ENCODE assay signal across 8 cellular contexts in the genomic region with DNA sequence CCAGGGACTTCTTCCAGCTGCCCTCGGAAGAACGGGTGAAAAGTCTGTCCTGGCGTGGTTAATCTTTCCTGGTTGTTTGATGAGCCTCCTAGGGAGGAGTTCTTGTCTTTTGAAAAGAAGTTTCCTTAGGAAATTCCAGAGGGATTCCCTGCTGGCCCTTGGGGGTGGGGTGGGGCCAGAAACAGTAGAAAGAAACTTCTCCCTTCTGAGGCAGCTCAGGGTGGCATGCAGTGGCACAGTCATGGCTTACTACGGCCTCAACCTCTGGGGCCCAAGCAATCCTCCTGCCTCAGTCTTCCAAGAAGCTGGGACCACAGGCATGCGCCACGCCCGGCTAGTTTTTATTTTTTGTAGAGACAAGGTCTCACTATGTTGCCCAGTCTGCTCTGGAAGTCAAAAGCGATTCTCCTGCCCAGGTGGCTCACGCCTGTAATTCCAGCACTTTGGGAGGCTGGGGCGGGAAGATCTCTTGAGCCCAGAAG. TPM values are rescaled to one million over a fixed set of nuclear protein-coding genes. Genes with fewer than 3 reads are reported as not detected.
DNase-seq lines count a peak whose midpoint lies in the region; ATAC-seq and TF ChIP-seq lines count a peak whose summit lies in the region.

No MANE protein-coding gene starts in this region.

- H2AFZ ChIP-seq in hepatocyte = no peak overlapping the region

- TF ChIP-seq CTCF in activated CD8-positive, alpha-beta T cell treated with anti-CD3 and anti-CD28 coated beads for 36 hours (IDR thresholded peaks at IDR 0.05) = no peak
- TF ChIP-seq CTCF in hepatocyte (IDR thresholded peaks at IDR 0.05; ENCODE audit: poor library complexity) (no peak), BE2C (IDR thresholded peaks at IDR 0.05; ENCODE audit: low read depth, low read length) (no peak)

- no peak for ATAC-seq in activated CD4-positive, alpha-beta T cell treated with anti-CD3 and anti-CD28 coated beads for 36 hours
- no peak for ATAC-seq in activated CD8-positive, alpha-beta T cell treated with anti-CD3 and anti-CD28 coated beads for 36 hours
- ATAC-seq in stimulated activated memory B cell treated with anti-CD40 and anti-IgM and Interleukin-4, amounts not matched to agents 10 μg/mL and 1 μg/mL and 100 μg/mL, for 72 hours = no peak

- H3K27me3 ChIP-seq in hepatocyte = no peaks in the 10 kb centered on the region
- no peaks in the 10 kb centered on the region for H3K27me3 ChIP-seq in BE2C

- no peak for DNase-seq in activated CD4-positive, alpha-beta T cell treated with anti-CD3 and anti-CD28 coated beads for 36 hours
- no peak for DNase-seq in activated CD4-positive, alpha-beta T cell treated with anti-CD3 and anti-CD28 coated beads for 1 hour
- peak; percentile 23 for DNase-seq in activated CD8-positive, alpha-beta T cell treated with anti-CD3 and anti-CD28 coated beads for 36 hours
- no peak for DNase-seq in hepatocyte (ENCODE audit: low spot score)
- DNase-seq in BE2C = no peak
- no peak for DNase-seq in KBM-7
- DNase-seq in NCI-H526 (lab: John Stamatoyannopoulos, UW) = no peak

- H3K9me3 ChIP-seq in hepatocyte (ENCODE audit: low read depth) (no peaks in the 10 kb centered on the region), BE2C (no peaks in the 10 kb centered on the region)

- 66% methylated on average over 10 of the region's 10 CpGs for WGBS in hepatocyte (ENCODE audit: low lambda C conversion rate, missing lambda C conversion rate)

- H3K27ac ChIP-seq in hepatocyte = peak overlapping the region; percentile 86

- CTCF ChIA-PET in activated CD4-positive, alpha-beta T cell treated with anti-CD3 and anti-CD28 coated beads for 36 hours (lab: Charles Lee) = no interaction called here
- CTCF ChIA-PET in activated CD8-positive, alpha-beta T cell treated with anti-CD3 and anti-CD28 coated beads for 36 hours (lab: Charles Lee) = no interaction called here

- H3K4me1 ChIP-seq in hepatocyte (ENCODE audit: insufficient read depth) (peaks cover 11% of the 10 kb centered on the region), BE2C (no peaks in the 10 kb centered on the region)

- H3K4me3 Mint-ChIP-seq in activated CD4-positive, alpha-beta T cell treated with anti-CD3 and anti-CD28 coated beads for 36 hours = peak overlapping the region; percentile 87
- H3K4me3 Mint-ChIP-seq in activated CD8-positive, alpha-beta T cell treated with anti-CD3 and anti-CD28 coated beads for 36 hours = peak overlapping the region; percentile 78
- H3K4me3 Mint-ChIP-seq in stimulated activated memory B cell treated with anti-CD40 and anti-IgM and Interleukin-4, amounts not matched to agents 10 μg/mL and 1 μg/mL and 100 μg/mL, for 72 hours = peak overlapping the region; percentile 82

- no peaks in the 10 kb centered on the region for H3K9me2 ChIP-seq in hepatocyte (replicated peaks; ENCODE audit: insufficient read depth)

- H3K27me3 Mint-ChIP-seq in activated CD4-positive, alpha-beta T cell treated with anti-CD3 and anti-CD28 coated beads for 36 hours = no peaks in the 10 kb centered on the region
- H3K27me3 Mint-ChIP-seq in activated CD8-positive, alpha-beta T cell treated with anti-CD3 and anti-CD28 coated beads for 36 hours = no peaks in the 10 kb centered on the region
- H3K27me3 Mint-ChIP-seq in stimulated activated memory B cell treated with anti-CD40 and anti-IgM and Interleukin-4, amounts not matched to agents 10 μg/mL and 1 μg/mL and 100 μg/mL, for 72 hours = no peaks in the 10 kb centered on the region

- POLR2A ChIA-PET in activated CD4-positive, alpha-beta T cell treated with anti-CD3 and anti-CD28 coated beads for 36 hours (lab: Charles Lee) = no interaction called here
- POLR2A ChIA-PET in activated CD8-positive, alpha-beta T cell treated with anti-CD3 and anti-CD28 coated beads for 36 hours (lab: Charles Lee) = interaction anchor here (0.9 to 3.5 kb wide), 9 partner anchors 16 to 198 kb away, joined by 3 to 18 read pairs (median 3); a partner anchor contains a TSS

- H3K4me2 ChIP-seq in hepatocyte = peak overlapping the region; percentile 79

- H3K4me3 ChIP-seq in hepatocyte (peak overlapping the region; percentile 50), BE2C (ENCODE audit: low read depth, low read length) (no peak overlapping the region)

- peaks cover 34% of the 10 kb centered on the region for H3K4me1 Mint-ChIP-seq in activated CD4-positive, alpha-beta T cell treated with anti-CD3 and anti-CD28 coated beads for 36 hours
- H3K4me1 Mint-ChIP-seq in activated CD8-positive, alpha-beta T cell treated with anti-CD3 and anti-CD28 coated beads for 36 hours (ENCODE audit: low read depth) = peaks cover 31% of the 10 kb centered on the region
- peaks cover 33% of the 10 kb centered on the region for H3K4me1 Mint-ChIP-seq in stimulated activated memory B cell treated with anti-CD40 and anti-IgM and Interleukin-4, amounts not matched to agents 10 μg/mL and 1 μg/mL and 100 μg/mL, for 72 hours

- peaks cover 33% of the 10 kb centered on the region for H3K79me2 ChIP-seq in hepatocyte

- H3K27ac Mint-ChIP-seq in activated CD4-positive, alpha-beta T cell treated with anti-CD3 and anti-CD28 coated beads for 36 hours = peak overlapping the region; percentile 87
- H3K27ac Mint-ChIP-seq in activated CD8-positive, alpha-beta T cell treated with anti-CD3 and anti-CD28 coated beads for 36 hours = peak overlapping the region; percentile 94
- H3K27ac Mint-ChIP-seq in stimulated activated memory B cell treated with anti-CD40 and anti-IgM and Interleukin-4, amounts not matched to agents 10 μg/mL and 1 μg/mL and 100 μg/mL, for 72 hours = peak overlapping the region; percentile 91

- H4K20me1 ChIP-seq in hepatocyte (ENCODE audit: insufficient read depth, poor library complexity, severe bottlenecking) = no peaks in the 10 kb centered on the region

- intact Hi-C loops in activated CD4-positive, alpha-beta T cell treated with anti-CD3 and anti-CD28 coated beads for 36 hours (cut with DNase I, micrococcal nuclease) = loop anchor here in 1 of 2 experiments (2.0 kb wide), 1 partner anchor 17 kb away; no protein-coding TSS in a partner anchor
- intact Hi-C loops in activated CD8-positive, alpha-beta T cell treated with anti-CD3 and anti-CD28 coated beads for 36 hours (cut with micrococcal nuclease) = no loop called here

- peaks cover 60% of the 10 kb centered on the region for H3K36me3 Mint-ChIP-seq in activated CD4-positive, alpha-beta T cell treated with anti-CD3 and anti-CD28 coated beads for 36 hours (ENCODE audit: low read depth)
- peaks cover 66% of the 10 kb centered on the region for H3K36me3 Mint-ChIP-seq in activated CD8-positive, alpha-beta T cell treated with anti-CD3 and anti-CD28 coated beads for 36 hours (ENCODE audit: low read depth)
- peaks cover 40% of the 10 kb centered on the region for H3K36me3 Mint-ChIP-seq in stimulated activated memory B cell treated with anti-CD40 and anti-IgM and Interleukin-4, amounts not matched to agents 10 μg/mL and 1 μg/mL and 100 μg/mL, for 72 hours

- H3K9me3 Mint-ChIP-seq in activated CD4-positive, alpha-beta T cell treated with anti-CD3 and anti-CD28 coated beads for 36 hours (ENCODE audit: low read depth) = peaks cover 13% of the 10 kb centered on the region
- peaks cover 13% of the 10 kb centered on the region for H3K9me3 Mint-ChIP-seq in activated CD8-positive, alpha-beta T cell treated with anti-CD3 and anti-CD28 coated beads for 36 hours
- no peaks in the 10 kb centered on the region for H3K9me3 Mint-ChIP-seq in stimulated activated memory B cell treated with anti-CD40 and anti-IgM and Interleukin-4, amounts not matched to agents 10 μg/mL and 1 μg/mL and 100 μg/mL, for 72 hours

- H3K36me3 ChIP-seq in hepatocyte (replicated peaks; ENCODE audit: insufficient read depth, low read depth) = no peaks in the 10 kb centered on the region
- no peaks in the 10 kb centered on the region for H3K36me3 ChIP-seq in BE2C

- in situ Hi-C loops in KBM-7 (cut with MboI; ENCODE audit: low pct_unique_long_range_greater_than_20kb, low sequenced_read_pairs) = no loop called here

RNA-seq across cellular contexts. Expression of a gene that starts 1.5 kb away (rescaled TPM):
- 10 to 100 TPM; 63.9 to 70.8 TPM for total RNA-seq in activated CD4-positive, alpha-beta T cell treated with anti-CD3 and anti-CD28 coated beads for 36 hours
- total RNA-seq in activated CD8-positive, alpha-beta T cell treated with anti-CD3 and anti-CD28 coated beads for 36 hours = 10 to 100 TPM; 82.5 to 85.2 TPM
- 3.3 and 5.9 TPM in 2 replicates for total RNA-seq in hepatocyte
- 3.6 and 5.1 TPM in 2 replicates for polyA plus RNA-seq in hepatocyte
- 2.8 TPM for polyA plus RNA-seq in BE2C (2012; ENCODE audit: insufficient read depth, insufficient read length, low read depth)

RNA-seq across cellular contexts. Expression of a gene that starts 6.6 kb away (rescaled TPM):
- total RNA-seq in activated CD4-positive, alpha-beta T cell treated with anti-CD3 and anti-CD28 coated beads for 36 hours = 10 to 100 TPM; 61.8 to 71.2 TPM
- total RNA-seq in activated CD8-positive, alpha-beta T cell treated with anti-CD3 and anti-CD28 coated beads for 36 hours = 10 to 100 TPM; 52.4 to 53.1 TPM
- 53.0 and 113 TPM in 2 replicates for total RNA-seq in hepatocyte
- polyA plus RNA-seq in hepatocyte = 92.0 and 97.5 TPM in 2 replicates
- 185 TPM for polyA plus RNA-seq in BE2C (2012; ENCODE audit: insufficient read depth, insufficient read length, low read depth)

RNA-seq across cellular contexts. Expression of a gene that starts 26.7 kb away (rescaled TPM):
- 10 to 100 TPM; 54.9 to 56.6 TPM for total RNA-seq in activated CD4-positive, alpha-beta T cell treated with anti-CD3 and anti-CD28 coated beads for 36 hours
- 10 to 100 TPM; 57.3 to 59.9 TPM for total RNA-seq in activated CD8-positive, alpha-beta T cell treated with anti-CD3 and anti-CD28 coated beads for 36 hours
- 4.5 and 5.6 TPM in 2 replicates for total RNA-seq in hepatocyte
- polyA plus RNA-seq in hepatocyte = 11.4 and 13.0 TPM in 2 replicates
- 15.4 TPM for polyA plus RNA-seq in BE2C (2012; ENCODE audit: insufficient read depth, insufficient read length, low read depth)

RNA-seq across cellular contexts. Expression of a gene that starts 42.1 kb away (rescaled TPM):
- 10 to 100 TPM; 21.6 to 33.2 TPM for total RNA-seq in activated CD4-positive, alpha-beta T cell treated with anti-CD3 and anti-CD28 coated beads for 36 hours
- total RNA-seq in activated CD8-positive, alpha-beta T cell treated with anti-CD3 and anti-CD28 coated beads for 36 hours = 10 to 100 TPM; 26.6 to 28.2 TPM
- total RNA-seq in hepatocyte = 11.5 and 20.1 TPM in 2 replicates
- 33.1 and 42.6 TPM in 2 replicates for polyA plus RNA-seq in hepatocyte
- 2.1 TPM for polyA plus RNA-seq in BE2C (2012; ENCODE audit: insufficient read depth, insufficient read length, low read depth)

RNA-seq across cellular contexts. Expression of a gene that starts 51.6 kb away (rescaled TPM):
- 10 to 100 TPM; 19.4 to 21.2 TPM for total RNA-seq in activated CD4-positive, alpha-beta T cell treated with anti-CD3 and anti-CD28 coated beads for 36 hours
- 10 to 100 TPM; 13.8 to 15.6 TPM for total RNA-seq in activated CD8-positive, alpha-beta T cell treated with anti-CD3 and anti-CD28 coated beads for 36 hours
- total RNA-seq in hepatocyte = 0.64 and 3.2 TPM in 2 replicates
- 2.5 and 4.3 TPM in 2 replicates for polyA plus RNA-seq in hepatocyte
- 1.7 TPM for polyA plus RNA-seq in BE2C (2012; ENCODE audit: insufficient read depth, insufficient read length, low read depth)
